21 cellular contexts compared by ENCODE assay signal in genomic region chr14:70716483-70716882, GRCh38.
"Had no signal": no experiment of that assay in that cellular context is flagged by ENCODE, and none has a peak within 500 bp of the region (broad histone marks: within the 10 kb centered on the region; RNA-seq: fewer than 3 reads in every experiment).

No MANE protein-coding gene starts in this region.

- H3K27me3 Mint-ChIP-seq: naive B cell had no signal

- H3K4me3 ChIP-seq: colonic mucosa, heart left ventricle, left ventricle myocardium inferior, lung, smooth muscle cell, suprapubic skin, thyroid gland, upper lobe of left lung, uterus had no signal

- H3K9ac ChIP-seq: parathyroid adenoma had no signal

- H2AFZ ChIP-seq: parathyroid adenoma had no signal

- H3K9me3 Mint-ChIP-seq: naive B cell, nephron had no signal

- H3K4me3 Mint-ChIP-seq: naive B cell, nephron had no signal

- H3K27me3 ChIP-seq: colonic mucosa, suprapubic skin, thyroid gland, upper lobe of left lung, uterus had no signal

- H3K79me2 ChIP-seq: parathyroid adenoma had no signal

- ATAC-seq: heart left ventricle had no signal

- H3K9me3 ChIP-seq: colonic mucosa, heart left ventricle, left ventricle myocardium inferior, suprapubic skin, thyroid gland, upper lobe of left lung, uterus had no signal

- H3K4me1 ChIP-seq: colonic mucosa, parathyroid adenoma, uterus had no signal

- FAIRE-seq: endothelial cell of umbilical vein, frontal cortex had no signal

- H3K27ac Mint-ChIP-seq: nephron had no signal

- H3K4me2 ChIP-seq: smooth muscle cell had no signal

- H3K36me3 ChIP-seq: colonic mucosa, heart left ventricle, left ventricle myocardium inferior, suprapubic skin, thyroid gland, upper lobe of left lung, uterus had no signal

- H3K27ac ChIP-seq: colonic mucosa, heart left ventricle, left ventricle myocardium inferior, parathyroid adenoma, suprapubic skin, thyroid gland, upper lobe of left lung, uterus had no signal

- DNase-seq: colonic mucosa; dermis blood vessel endothelial cell; heart left ventricle; hypothalamus; islet precursor cell; left ventricle myocardium inferior; mesenchymal stem cell; naive B cell; occipital lobe; stimulated activated CD4-positive, alpha-beta T cell treated with anti-CD3 and anti-CD28 coated beads, Interleukin-2, amount 100 ng/mL, for 48 hours; stimulated activated naive CD4-positive, alpha-beta T cell treated with Interleukin-2 at 50 U/mL for 16 hours; thyroid gland; upper lobe of left lung; uterus had no signal
